Comparison of ENCODE assay signal across 28 cellular contexts in the genomic region with DNA sequence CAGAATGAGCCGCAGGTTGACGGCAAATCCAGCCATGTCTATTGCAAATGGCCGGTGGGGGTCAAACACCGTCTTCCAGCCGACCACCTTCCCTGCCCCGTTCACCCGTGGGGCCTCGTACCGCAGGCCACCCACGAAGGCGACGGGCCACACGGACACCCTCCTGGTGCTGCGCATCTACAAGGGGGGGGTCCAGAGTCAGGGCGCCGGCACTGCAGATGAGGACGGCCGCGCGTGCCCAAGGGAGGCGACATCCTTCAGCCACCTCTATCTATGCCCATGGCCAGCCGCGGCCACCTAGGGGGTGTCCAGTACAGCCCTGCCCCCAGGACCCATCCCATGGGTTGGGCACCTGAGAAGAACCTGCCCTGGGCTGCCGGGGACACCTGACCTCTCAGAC. TPM values are rescaled to one million over a fixed set of nuclear protein-coding genes. Genes with fewer than 3 reads are reported as not detected.
"Had no signal": no experiment of that assay in that cellular context is flagged by ENCODE, and none has a peak within 500 bp of the region (broad histone marks: within the 10 kb centered on the region; RNA-seq: fewer than 3 reads in every experiment).

No MANE protein-coding gene starts in this region.

- H3K4me1 ChIP-seq: colonic mucosa, esophagus squamous epithelium, left lung, lower lobe of right lung had no signal

- H2AFZ ChIP-seq: hepatocyte had no signal

- DNase-seq: cerebellar nuclear complex; colonic mucosa; cortex of kidney; effector CD8-positive, alpha-beta T cell; effector memory CD8-positive, alpha-beta T cell; endodermal cell; erythroblast; esophagus squamous epithelium; foreskin fibroblast; foreskin melanocyte; gastrocnemius medialis; glutamatergic neuron; head of caudate nucleus; hypothalamus; immature natural killer cell; islet precursor cell; kidney; kidney glomerular epithelial cell; left ventricle myocardium superior; lower lobe of right lung; mesenchymal stem cell had no signal

- H3K4me2 ChIP-seq: hepatocyte had no signal

- H3K36me3 ChIP-seq: colonic mucosa, esophagus squamous epithelium, gastrocnemius medialis, left lung, lower lobe of right lung had no signal

- ATAC-seq: effector memory CD8-positive, alpha-beta T cell; esophagus mucosa; gastrocnemius medialis; left lung; left ventricle myocardium superior; lower lobe of right lung had no signal

- H3K27me3 ChIP-seq: colonic mucosa, gastrocnemius medialis, hepatocyte had no signal

- H3K4me3 ChIP-seq: colonic mucosa, esophagus squamous epithelium, gastrocnemius medialis, hepatocyte, left lung, lower lobe of right lung had no signal

- H3K27ac ChIP-seq: colonic mucosa, epithelial cell of prostate, esophagus squamous epithelium, gastrocnemius medialis, hepatocyte, left lung, lower lobe of right lung had no signal

- H3K9me3 ChIP-seq: colonic mucosa, esophagus squamous epithelium, gastrocnemius medialis, left lung, lower lobe of right lung had no signal

RNA-seq across cellular contexts. Expression of a gene that starts 29.2 kb away (rescaled TPM):
- total RNA-seq: dermis microvascular lymphatic vessel endothelial cell, glomerular endothelial cell, lung microvascular endothelial cell had no signal
